In genomic region chr3:152100491-152101086, GRCh38 we compare ENCODE assay signal across 10 cellular contexts.
DNase-seq lines count a peak whose midpoint lies in the region; ATAC-seq, FAIRE-seq and TF ChIP-seq lines count a peak whose summit lies in the region.
"Had no signal": no experiment of that assay in that cellular context is flagged by ENCODE, and none has a peak within 500 bp of the region (broad histone marks: within the 10 kb centered on the region; RNA-seq: fewer than 3 reads in every experiment).

No MANE protein-coding gene starts in this region.

- H2AFZ ChIP-seq in OCI-LY7 (ENCODE audit: low read length) = no peak overlapping the region

- no peak for FAIRE-seq in D721Med (lab: Jason Lieb, UNC)

- H4K20me1 ChIP-seq in OCI-LY7 (ENCODE audit: insufficient read depth, low read length) = no peaks in the 10 kb centered on the region

- no peak overlapping the region for H3K4me3 ChIP-seq in fibroblast of villous mesenchyme (ENCODE audit: low read depth, low read length)
- H3K4me3 ChIP-seq in OCI-LY7 (ENCODE audit: low read depth, low read length, poor library complexity, severe bottlenecking) = no peak overlapping the region
- H3K4me3 ChIP-seq in breast epithelium = no peak overlapping the region
- H3K4me3 ChIP-seq: skin epidermis, vagina had no signal

- H3K79me2 ChIP-seq in OCI-LY7 (ENCODE audit: insufficient read depth, low read depth, low read length) = no peaks in the 10 kb centered on the region

- H3K27ac ChIP-seq in OCI-LY7 (ENCODE audit: low read depth, low read length, poor library complexity, severe bottlenecking) (no peak overlapping the region), breast epithelium (no peak overlapping the region)
- H3K27ac ChIP-seq: skin epidermis, vagina had no signal

- no peak for TF ChIP-seq CTCF in fibroblast of villous mesenchyme (IDR thresholded peaks at IDR 0.05; ENCODE audit: insufficient read depth, low read depth, low read length)
- no peak for TF ChIP-seq CTCF in OCI-LY7 (conservative IDR thresholded peaks at IDR 0.05; ENCODE audit: low read length)
- no peak for TF ChIP-seq CTCF in D721Med (IDR thresholded peaks at IDR 0.05; ENCODE audit: insufficient read depth, missing control alignments)
- no peak for TF ChIP-seq CTCF in breast epithelium (IDR thresholded peaks at IDR 0.05)

- H3K4me1 ChIP-seq in OCI-LY7 (ENCODE audit: insufficient read depth, low read length, poor library complexity, severe bottlenecking) (no peaks in the 10 kb centered on the region), breast epithelium (no peaks in the 10 kb centered on the region)

- no peaks in the 10 kb centered on the region for H3K9me2 ChIP-seq in OCI-LY7 (ENCODE audit: insufficient read depth, low read length)

- peak; percentile 25 for DNase-seq in fibroblast of villous mesenchyme (ENCODE audit: low read depth)
- no peak for DNase-seq in OCI-LY7 (ENCODE audit: low spot score)
- DNase-seq in D721Med (ENCODE audit: insufficient read length, low spot score) = no peak
- no peak for DNase-seq in DMS79 treated with DMSO at 0.1 percent for 48 hours (lab: John Stamatoyannopoulos, UW)
- no peak for DNase-seq in breast epithelium (ENCODE audit: low spot score in 2 of 2)

- peak; percentile 80 for ATAC-seq in GM18519 (IDR thresholded peaks at IDR 0.05; ENCODE audit: low FRiP score, unreplicated experiment)
- peak; percentile 98 for ATAC-seq in GM21825 (IDR thresholded peaks at IDR 0.05; ENCODE audit: unreplicated experiment)
- peak; percentile 99 for ATAC-seq in HG03571 (IDR thresholded peaks at IDR 0.05; ENCODE audit: unreplicated experiment)

- CTCF ChIA-PET in OCI-LY7 (lab: Charles Lee; ENCODE audit: unreplicated experiment) = no interaction called here

- no peak overlapping the region for H3K4me2 ChIP-seq in OCI-LY7 (ENCODE audit: low read length)

- POLR2A ChIA-PET in OCI-LY7 (lab: Charles Lee) = interaction anchor here (1.0 to 1.5 kb wide), 2 partner anchors 9 to 347 kb away, joined by 3 to 5 read pairs; no protein-coding TSS in a partner anchor

- H3K9me3 ChIP-seq in OCI-LY7 (ENCODE audit: low read length) (no peaks in the 10 kb centered on the region), breast epithelium (no peaks in the 10 kb centered on the region)
- H3K9me3 ChIP-seq: vagina had no signal

- no peak for TF ChIP-seq POLR2A in breast epithelium (IDR thresholded peaks at IDR 0.05)

- intact Hi-C loops in OCI-LY7 (cut with micrococcal nuclease; ENCODE audit: unreplicated experiment) (no loop called here), breast epithelium (cut with DNase I; ENCODE audit: low total_unique reads) (loop anchor here (10.0 kb wide), 2 partner anchors 694 to 1934 kb away; no protein-coding TSS in a partner anchor)

- H3K36me3 ChIP-seq in OCI-LY7 (ENCODE audit: insufficient read depth, low read length) (no peaks in the 10 kb centered on the region), breast epithelium (no peaks in the 10 kb centered on the region)
- H3K36me3 ChIP-seq: vagina had no signal

- no peaks in the 10 kb centered on the region for H3K27me3 ChIP-seq in breast epithelium
- H3K27me3 ChIP-seq: vagina had no signal

- no TSS peak for BruUV-seq in OCI-LY7 (replicated peaks; lab: Mats Ljungman, UMichigan)
